In genomic region chr12:79658221-79658620, GRCh38 we compare ENCODE assay signal across 21 cellular contexts.
"Had no signal": no experiment of that assay in that cellular context is flagged by ENCODE, and none has a peak within 500 bp of the region (broad histone marks: within the 10 kb centered on the region; RNA-seq: fewer than 3 reads in every experiment).

No MANE protein-coding gene starts in this region.

- H3K9me3 ChIP-seq: ascending aorta, gastrocnemius medialis, heart left ventricle, lower lobe of right lung, ovary, right lobe of liver, stomach, testis, upper lobe of left lung had no signal

- DNase-seq: activated CD4-positive, alpha-beta T cell treated with anti-CD3 and anti-CD28 coated beads, Interleukin-2, amount 50 U/mL, for 4 hours; activated CD4-positive, CD25-positive, alpha-beta regulatory T cell treated with anti-CD3 and anti-CD28 coated beads, Interleukin-2, amount 50 U/mL, for 72 hours; activated naive CD4-positive, alpha-beta T cell; activated T-cell treated with anti-CD3 and anti-CD28 coated beads for 4 hours; dorsolateral prefrontal cortex; gastrocnemius medialis; heart left ventricle; left cardiac atrium; lower lobe of right lung; midbrain; ovary; right lobe of liver; stimulated activated CD4-positive, alpha-beta T cell treated with anti-CD3 and anti-CD28 coated beads, Interleukin-4, amount 100 ng/mL, for 4 hours; stimulated activated CD8-positive, alpha-beta memory T cell treated with anti-CD3 and anti-CD28 coated beads, Interleukin-4, amount 100 ng/mL, for 48 hours; stomach; T-cell; T1000; testis had no signal

- H3K4me1 ChIP-seq: gastrocnemius medialis, testis had no signal

- H3K27me3 ChIP-seq: ascending aorta, dorsolateral prefrontal cortex, gastrocnemius medialis, heart left ventricle, ovary, right lobe of liver, stomach, testis, upper lobe of left lung had no signal

- H3K4me3 ChIP-seq: ascending aorta, dorsolateral prefrontal cortex, gastrocnemius medialis, heart left ventricle, lower lobe of right lung, ovary, right lobe of liver, smooth muscle cell, stomach, testis, upper lobe of left lung had no signal

- H3K36me3 ChIP-seq: ascending aorta, gastrocnemius medialis, heart left ventricle, lower lobe of right lung, ovary, right lobe of liver, stomach, upper lobe of left lung had no signal

- H3K27ac ChIP-seq: ascending aorta, dorsolateral prefrontal cortex, gastrocnemius medialis, heart left ventricle, lower lobe of right lung, ovary, right lobe of liver, testis, upper lobe of left lung had no signal
